In genomic region chr1:224704409-224704735, GRCh38 we compare ENCODE assay signal across 26 cellular contexts.
"Had no signal": no experiment of that assay in that cellular context is flagged by ENCODE, and none has a peak within 500 bp of the region (broad histone marks: within the 10 kb centered on the region; RNA-seq: fewer than 3 reads in every experiment).

No MANE protein-coding gene starts in this region.

- H3K9me3 ChIP-seq: colonic mucosa, esophagus squamous epithelium, gastrocnemius medialis, heart right ventricle, left lung, lower lobe of right lung, mucosa of descending colon had no signal

- DNase-seq: colonic mucosa; cortex of kidney; effector CD8-positive, alpha-beta T cell; effector memory CD8-positive, alpha-beta T cell; endodermal cell; erythroblast; esophagus squamous epithelium; foreskin fibroblast; foreskin melanocyte; gastrocnemius medialis; glutamatergic neuron; heart right ventricle; hippocampal formation; left cardiac atrium; left lung; left ventricle myocardium superior; lower lobe of right lung; mesenchymal stem cell; mucosa of descending colon had no signal

- H3K27me3 ChIP-seq: colonic mucosa, esophagus squamous epithelium, gastrocnemius medialis, left lung had no signal

- H3K36me3 ChIP-seq: colonic mucosa, esophagus squamous epithelium, gastrocnemius medialis, heart right ventricle, left lung, lower lobe of right lung had no signal

- H3K36me3 Mint-ChIP-seq: mesothelial cell of epicardium had no signal

- ATAC-seq: effector memory CD8-positive, alpha-beta T cell; esophagus mucosa; gastrocnemius medialis; heart right ventricle; left cardiac atrium; left lung; left ventricle myocardium superior; lower lobe of right lung; mucosa of descending colon had no signal

- H3K4me3 Mint-ChIP-seq: dendritic cell treated with granulocyte-macrophage colony-stimulating factor and Interleukin-4, amounts not matched to agents 40 ng/mL and 50 ng/mL, for 4 days; effector memory CD8-positive, alpha-beta T cell; endodermal cell; mesothelial cell of epicardium had no signal

- H3K27ac Mint-ChIP-seq: dendritic cell treated with granulocyte-macrophage colony-stimulating factor and Interleukin-4, amounts not matched to agents 40 ng/mL and 50 ng/mL, for 4 days; effector memory CD8-positive, alpha-beta T cell; endodermal cell; mesothelial cell of epicardium had no signal

- FAIRE-seq: endometrium, islet of Langerhans, keratinocyte had no signal

- H3K4me1 ChIP-seq: colonic mucosa, esophagus squamous epithelium, gastrocnemius medialis, heart right ventricle, left lung, lower lobe of right lung had no signal

- H3K9me3 Mint-ChIP-seq: dendritic cell treated with granulocyte-macrophage colony-stimulating factor and Interleukin-4, amounts not matched to agents 40 ng/mL and 50 ng/mL, for 4 days; effector memory CD8-positive, alpha-beta T cell; endodermal cell; mesothelial cell of epicardium had no signal

- H3K4me3 ChIP-seq: colonic mucosa, esophagus squamous epithelium, gastrocnemius medialis, heart right ventricle, left lung, lower lobe of right lung, mucosa of descending colon had no signal

- H3K27ac ChIP-seq: colonic mucosa, epithelial cell of prostate, esophagus squamous epithelium, gastrocnemius medialis, heart right ventricle, left lung, lower lobe of right lung had no signal
